Comparison of ENCODE assay signal across 34 cellular contexts in the genomic region with DNA sequence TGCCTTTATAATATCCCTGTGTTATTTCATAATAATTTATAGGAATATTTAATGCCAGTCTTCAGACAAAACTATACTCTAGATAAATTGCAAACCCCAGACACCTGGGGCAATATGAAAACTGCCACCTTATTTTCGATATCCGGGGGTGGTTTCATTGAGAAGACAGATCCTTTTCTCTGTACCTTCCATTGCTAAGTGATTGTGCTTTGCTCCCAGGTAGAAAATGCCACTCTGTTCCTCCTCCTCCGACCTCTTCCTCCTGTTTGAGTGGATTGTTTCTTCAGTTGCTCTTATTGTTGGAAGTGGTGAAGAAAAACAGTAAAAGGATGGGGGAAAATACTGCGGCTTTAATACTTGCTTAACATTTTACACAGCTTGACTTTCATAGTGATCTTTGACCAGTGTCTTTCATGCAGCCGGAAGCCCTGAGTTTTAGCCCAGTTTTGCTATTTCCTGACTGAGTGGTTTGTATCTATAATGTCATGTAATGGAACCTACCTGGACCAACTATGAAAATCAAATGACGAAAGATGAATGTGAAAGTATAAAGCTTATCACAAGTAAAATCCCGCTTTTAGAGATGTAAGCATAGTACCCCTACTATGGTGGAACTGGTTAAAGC. TPM values are rescaled to one million over a fixed set of nuclear protein-coding genes. Genes with fewer than 3 reads are reported as not detected.
"Had no signal": no experiment of that assay in that cellular context is flagged by ENCODE, and none has a peak within 500 bp of the region (broad histone marks: within the 10 kb centered on the region; RNA-seq: fewer than 3 reads in every experiment).

No MANE protein-coding gene starts in this region.

- H3K36me3 ChIP-seq: adrenal gland, ascending aorta, brain microvascular endothelial cell, breast epithelium, cardiac muscle cell had no signal

- ATAC-seq: activated naive CD4-positive, alpha-beta T cell treated with anti-CD3 and anti-CD28 coated beads, Interleukin-2, amount 50 U/mL, for 72 hours; activated naive CD8-positive, alpha-beta T cell treated with anti-CD3 and anti-CD28 coated beads, Interleukin-2, amount 50 U/mL, for 24 hours; activated T-cell treated with anti-CD3 and anti-CD28 coated beads, Interleukin-2, amount 50 U/mL, for 4 hours; activated T-cell treated with anti-CD3 and anti-CD28 coated beads, Interleukin-2, amount 50 U/mL, for 72 hours; activated T-helper 17 cell treated with anti-CD3 and anti-CD28 coated beads, Interleukin-2, amount 50 U/mL, for 72 hours; body of pancreas had no signal

- FAIRE-seq: astrocyte, bronchial epithelial cell, colon had no signal

- H3K9me3 ChIP-seq: adrenal gland, ascending aorta, body of pancreas, breast epithelium had no signal

- H3K27me3 ChIP-seq: ascending aorta, body of pancreas had no signal

- H3K27ac ChIP-seq: adrenal gland, ascending aorta, body of pancreas, brain microvascular endothelial cell, breast epithelium, cardiac muscle cell had no signal

- H3K4me3 ChIP-seq: adrenal gland, ascending aorta, body of pancreas, breast epithelium, cardiac muscle cell had no signal

- DNase-seq: activated effector memory CD4-positive, alpha-beta T cell treated with anti-CD3 and anti-CD28 coated beads, Interleukin-2, amount 50 U/mL, for 16 hours; activated effector memory CD4-positive, alpha-beta T cell treated with Interleukin-2 at 50 U/mL for 16 hours; activated gamma-delta T cell; activated gamma-delta T cell treated with Interleukin-2 at 50 U/mL for 16 hours; activated naive CD4-positive, alpha-beta T cell; activated naive CD4-positive, alpha-beta T cell treated with anti-CD3 and anti-CD28 coated beads for 36 hours; activated naive CD4-positive, alpha-beta T cell treated with anti-CD3 and anti-CD28 coated beads, Interleukin-2, amount 10 ng/mL, durations not matched to agents 7 days and 5 days; activated naive CD4-positive, alpha-beta T cell treated with anti-CD3 and anti-CD28 coated beads, Interleukin-2, amount 50 U/mL, for 16 hours; activated naive CD4-positive, alpha-beta T cell treated with Interleukin-2 at 50 U/mL for 16 hours; activated naive CD8-positive, alpha-beta T cell treated with anti-CD3 and anti-CD28 coated beads for 36 hours; activated naive CD8-positive, alpha-beta T cell treated with anti-CD3 and anti-CD28 coated beads, Interleukin-2, amount 10 ng/mL, durations not matched to agents 7 days and 5 days; activated naive CD8-positive, alpha-beta T cell treated with anti-CD3 and anti-CD28 coated beads, Interleukin-2, amount 50 U/mL, for 24 hours; activated T-cell treated with anti-CD3 and anti-CD28 coated beads, Interleukin-2, amount 50 U/mL, for 4 hours; activated T-cell treated with anti-CD3 and anti-CD28 coated beads, Interleukin-2, amount 50 U/mL, for 48 hours; activated T-cell treated with anti-CD3 and anti-CD28 coated beads, Interleukin-2, amount 50 U/mL, for 72 hours; amniotic stem cell; amygdala; anterior cingulate cortex; aorta; body of pancreas; brain microvascular endothelial cell; caudate nucleus; central memory CD4-positive, alpha-beta T cell; cerebellar nuclear complex had no signal

- H3K4me1 ChIP-seq: ascending aorta, body of pancreas had no signal

RNA-seq across cellular contexts. Expression of a gene that starts 5.6 kb away (rescaled TPM):
- total RNA-seq: activated naive CD4-positive, alpha-beta T cell treated with anti-CD3 and anti-CD28 coated beads for 36 hours; activated naive CD4-positive, alpha-beta T cell treated with anti-CD3 and anti-CD28 coated beads, Interleukin-2, amount 50 U/mL, for 72 hours; activated naive CD8-positive, alpha-beta T cell treated with anti-CD3 and anti-CD28 coated beads, Interleukin-2, amount 10 ng/mL, durations not matched to agents 7 days and 5 days; activated T-helper 17 cell treated with anti-CD3 and anti-CD28 coated beads, Interleukin-2, amount 50 U/mL, for 72 hours; activated T-helper 2 cell treated with anti-CD3 and anti-CD28 coated beads, Interferon-gamma antibody, Interleukin-2, Interleukin-4, amounts not matched to agents 10 μg/mL and 5 μg/mL and 100 μg/mL, durations not matched to agents 14 hours and 24 hours and 36 hours; aorta; ascending aorta; body of pancreas; bronchial epithelial cell had no signal
- polyA plus RNA-seq: aorta had no signal
